In genomic region chr7:134992626-134993179, GRCh38 we compare ENCODE assay signal across 8 cellular contexts. TPM values are rescaled to one million over a fixed set of nuclear protein-coding genes. Genes with fewer than 3 reads are reported as not detected.
DNase-seq lines count a peak whose midpoint lies in the region; ATAC-seq, FAIRE-seq and TF ChIP-seq lines count a peak whose summit lies in the region.

No MANE protein-coding gene starts in this region.

- H3K4me1 Mint-ChIP-seq in activated CD4-positive, alpha-beta T cell treated with anti-CD3 and anti-CD28 coated beads, Interleukin-2, amount 10 ng/mL, durations not matched to agents 24 days and 14 days = peaks cover 36% of the 10 kb centered on the region
- peaks cover 49% of the 10 kb centered on the region for H3K4me1 Mint-ChIP-seq in activated CD4-positive, alpha-beta T cell treated with anti-CD3 and anti-CD28 coated beads, Interleukin-2, amount 10 ng/mL, durations not matched to agents 7 days and 5 days
- H3K4me1 Mint-ChIP-seq in astrocyte (ENCODE audit: low read depth, unreplicated experiment) (peaks cover 16% of the 10 kb centered on the region), neural progenitor cell (peaks cover 6% of the 10 kb centered on the region)

- no peaks in the 10 kb centered on the region for H3F3A ChIP-seq in neural progenitor cell (ENCODE audit: low read depth)

- H2AFZ ChIP-seq in astrocyte (ENCODE audit: low read depth, low read length) = no peak overlapping the region
- H2AFZ ChIP-seq in neural progenitor cell (replicated peaks) = no peak overlapping the region

- H3K27ac Mint-ChIP-seq in activated CD4-positive, alpha-beta T cell treated with anti-CD3 and anti-CD28 coated beads, Interleukin-2, amount 10 ng/mL, durations not matched to agents 24 days and 14 days = peak overlapping the region; percentile 9
- no peak overlapping the region for H3K27ac Mint-ChIP-seq in activated CD4-positive, alpha-beta T cell treated with anti-CD3 and anti-CD28 coated beads, Interleukin-2, amount 10 ng/mL, durations not matched to agents 7 days and 5 days
- no peak overlapping the region for H3K27ac Mint-ChIP-seq in astrocyte (ENCODE audit: unreplicated experiment)
- no peak overlapping the region for H3K27ac Mint-ChIP-seq in neural progenitor cell

- DNase-seq in activated CD4-positive, alpha-beta T cell treated with anti-CD3 and anti-CD28 coated beads, Interleukin-2, amount 10 ng/mL, durations not matched to agents 24 days and 14 days = no peak
- no peak for DNase-seq in activated CD4-positive, alpha-beta T cell treated with anti-CD3 and anti-CD28 coated beads, Interleukin-2, amount 10 ng/mL, durations not matched to agents 7 days and 5 days
- DNase-seq in astrocyte (ENCODE audit: low read depth) (peak; percentile 52), gastrocnemius medialis (no peak), neural progenitor cell (ENCODE audit: low spot score) (no peak), lower leg skin (ENCODE audit: low spot score in 2 of 2) (no peak), NCI-H2107 (lab: John Stamatoyannopoulos, UW) (no peak)

- H3K79me2 ChIP-seq in astrocyte (ENCODE audit: insufficient read depth, low read length) (no peaks in the 10 kb centered on the region), neural progenitor cell (ENCODE audit: low read depth) (peaks cover 21% of the 10 kb centered on the region)

- H4K20me1 ChIP-seq in astrocyte (ENCODE audit: insufficient read depth, low read length) = no peaks in the 10 kb centered on the region
- no peaks in the 10 kb centered on the region for H4K20me1 ChIP-seq in neural progenitor cell (ENCODE audit: low read depth)

- POLR2A ChIA-PET in activated CD4-positive, alpha-beta T cell treated with anti-CD3 and anti-CD28 coated beads, Interleukin-2, amount 10 ng/mL, durations not matched to agents 7 days and 5 days (lab: Charles Lee) = no interaction called here

- H3K9me3 Mint-ChIP-seq in activated CD4-positive, alpha-beta T cell treated with anti-CD3 and anti-CD28 coated beads, Interleukin-2, amount 10 ng/mL, durations not matched to agents 24 days and 14 days = no peaks in the 10 kb centered on the region
- H3K9me3 Mint-ChIP-seq in activated CD4-positive, alpha-beta T cell treated with anti-CD3 and anti-CD28 coated beads, Interleukin-2, amount 10 ng/mL, durations not matched to agents 7 days and 5 days = no peaks in the 10 kb centered on the region
- H3K9me3 Mint-ChIP-seq in astrocyte (ENCODE audit: unreplicated experiment) (no peaks in the 10 kb centered on the region), neural progenitor cell (no peaks in the 10 kb centered on the region)

- H3K9ac ChIP-seq in astrocyte (ENCODE audit: low read length) (no peak overlapping the region), neural progenitor cell (no peak overlapping the region)

- H3K4me3 ChIP-seq in astrocyte (ENCODE audit: insufficient read depth, low read depth, low read length) (no peak overlapping the region), gastrocnemius medialis (no peak overlapping the region), neural progenitor cell (no peak overlapping the region), lower leg skin (ENCODE audit: low read depth, poor library complexity, severe bottlenecking) (no peak overlapping the region)

- no peak for TF ChIP-seq CTCF in astrocyte (IDR thresholded peaks at IDR 0.05; ENCODE audit: insufficient read depth, low read depth, low read length)
- TF ChIP-seq CTCF in gastrocnemius medialis (IDR thresholded peaks at IDR 0.05 in 4 of 5, conservative IDR thresholded peaks at IDR 0.05 in 1 of 5) = no peak
- no peak for TF ChIP-seq CTCF in neural progenitor cell (IDR thresholded peaks at IDR 0.05)
- no peak for TF ChIP-seq CTCF in lower leg skin (IDR thresholded peaks at IDR 0.05)

- H3K9me3 ChIP-seq in astrocyte (ENCODE audit: insufficient read depth, low read depth, low read length) (no peaks in the 10 kb centered on the region), gastrocnemius medialis (no peaks in the 10 kb centered on the region), neural progenitor cell (ENCODE audit: low read depth) (no peaks in the 10 kb centered on the region)

- intact Hi-C loops in activated CD4-positive, alpha-beta T cell treated with anti-CD3 and anti-CD28 coated beads, Interleukin-2, amount 10 ng/mL, durations not matched to agents 24 days and 14 days (cut with micrococcal nuclease) = no loop called here
- intact Hi-C loops in gastrocnemius medialis (cut with DNase I; ENCODE audit: low total_unique reads) (loop anchor here (2.0 kb wide), 1 partner anchor 24 kb away; no protein-coding TSS in a partner anchor), lower leg skin (cut with DNase I; ENCODE audit: low total_unique reads) (no loop called here)

- H3K27me3 ChIP-seq in astrocyte (ENCODE audit: insufficient read depth, low read length) (no peaks in the 10 kb centered on the region), gastrocnemius medialis (no peaks in the 10 kb centered on the region), neural progenitor cell (no peaks in the 10 kb centered on the region)

- H3K4me2 ChIP-seq in astrocyte (ENCODE audit: low read length) (peak overlapping the region; percentile 21), neural progenitor cell (no peak overlapping the region)

- H3K27me3 Mint-ChIP-seq in activated CD4-positive, alpha-beta T cell treated with anti-CD3 and anti-CD28 coated beads, Interleukin-2, amount 10 ng/mL, durations not matched to agents 24 days and 14 days = no peaks in the 10 kb centered on the region
- H3K27me3 Mint-ChIP-seq in activated CD4-positive, alpha-beta T cell treated with anti-CD3 and anti-CD28 coated beads, Interleukin-2, amount 10 ng/mL, durations not matched to agents 7 days and 5 days = no peaks in the 10 kb centered on the region
- H3K27me3 Mint-ChIP-seq in astrocyte (ENCODE audit: low read depth, unreplicated experiment) = no peaks in the 10 kb centered on the region
- H3K27me3 Mint-ChIP-seq in neural progenitor cell (ENCODE audit: insufficient read depth, low read depth) = no peaks in the 10 kb centered on the region

- H3K36me3 Mint-ChIP-seq in activated CD4-positive, alpha-beta T cell treated with anti-CD3 and anti-CD28 coated beads, Interleukin-2, amount 10 ng/mL, durations not matched to agents 24 days and 14 days (ENCODE audit: low read depth) = peaks cover 31% of the 10 kb centered on the region
- peaks cover 47% of the 10 kb centered on the region for H3K36me3 Mint-ChIP-seq in activated CD4-positive, alpha-beta T cell treated with anti-CD3 and anti-CD28 coated beads, Interleukin-2, amount 10 ng/mL, durations not matched to agents 7 days and 5 days (ENCODE audit: low read depth)
- H3K36me3 Mint-ChIP-seq in astrocyte (ENCODE audit: low read depth, unreplicated experiment) = peaks cover 5% of the 10 kb centered on the region
- peaks cover 22% of the 10 kb centered on the region for H3K36me3 Mint-ChIP-seq in neural progenitor cell

- TF ChIP-seq POLR2A in gastrocnemius medialis (IDR thresholded peaks at IDR 0.05) = no peak
- TF ChIP-seq POLR2A in lower leg skin (IDR thresholded peaks at IDR 0.05) = no peak

- ATAC-seq in HG03097 (IDR thresholded peaks at IDR 0.05; ENCODE audit: low FRiP score, unreplicated experiment) (peak; percentile 58), gastrocnemius medialis (peak in 1 of 2 donors; percentile 28)

- CTCF ChIA-PET in activated CD4-positive, alpha-beta T cell treated with anti-CD3 and anti-CD28 coated beads, Interleukin-2, amount 10 ng/mL, durations not matched to agents 7 days and 5 days (lab: Charles Lee) = interaction anchor here (1.3 kb wide), 1 partner anchor 178 kb away, joined by 5 read pairs; the partner anchor contains the start of gene CYREN

- in situ Hi-C loops in gastrocnemius medialis (cut with MboI; ENCODE audit: low sequenced_read_pairs in 4 of 4) = loop anchor here in 1 of 4 donors (25.0 kb wide), 1 partner anchor 195 kb away; no protein-coding TSS in a partner anchor

- H3K4me3 Mint-ChIP-seq in activated CD4-positive, alpha-beta T cell treated with anti-CD3 and anti-CD28 coated beads, Interleukin-2, amount 10 ng/mL, durations not matched to agents 24 days and 14 days = peak overlapping the region; percentile 4
- H3K4me3 Mint-ChIP-seq in activated CD4-positive, alpha-beta T cell treated with anti-CD3 and anti-CD28 coated beads, Interleukin-2, amount 10 ng/mL, durations not matched to agents 7 days and 5 days = no peak overlapping the region
- no peak overlapping the region for H3K4me3 Mint-ChIP-seq in astrocyte (ENCODE audit: unreplicated experiment)
- no peak overlapping the region for H3K4me3 Mint-ChIP-seq in neural progenitor cell

- peak overlapping the region; percentile 37 for H3K27ac ChIP-seq in astrocyte (ENCODE audit: low read depth, low read length)
- peak overlapping the region; percentile 32 to 57 (median 38) for H3K27ac ChIP-seq in gastrocnemius medialis
- no peak overlapping the region for H3K27ac ChIP-seq in neural progenitor cell

- no peak for FAIRE-seq in astrocyte (lab: Jason Lieb, UNC)

- peaks cover 4% of the 10 kb centered on the region for H3K36me3 ChIP-seq in astrocyte (ENCODE audit: insufficient read depth, low read length)
- peaks cover 0 to 25% of the 10 kb centered on the region in 2 donors for H3K36me3 ChIP-seq in gastrocnemius medialis
- H3K36me3 ChIP-seq in neural progenitor cell = no peaks in the 10 kb centered on the region

- H3K4me1 ChIP-seq in astrocyte (ENCODE audit: insufficient read depth, low read length) = peaks cover 16% of the 10 kb centered on the region
- H3K4me1 ChIP-seq in gastrocnemius medialis = peaks cover 28 to 36% of the 10 kb centered on the region in 2 donors
- H3K4me1 ChIP-seq in neural progenitor cell = peaks cover 7% of the 10 kb centered on the region

- 80 to 88% methylated on average over 6 of the region's 6 CpGs for WGBS in lower leg skin, 2 donors

RNA-seq across cellular contexts. Expression of gene AGBL3, which starts 6.4 kb away (rescaled TPM):
- total RNA-seq in activated CD4-positive, alpha-beta T cell treated with anti-CD3 and anti-CD28 coated beads, Interleukin-2, amount 10 ng/mL, durations not matched to agents 24 days and 14 days = 2.0 and 3.4 TPM in 2 replicates
- total RNA-seq in activated CD4-positive, alpha-beta T cell treated with anti-CD3 and anti-CD28 coated beads, Interleukin-2, amount 10 ng/mL, durations not matched to agents 7 days and 5 days = 1 to 10 TPM; 1.9 TPM
- total RNA-seq in astrocyte (0.72 and 0.91 TPM in 2 replicates), gastrocnemius medialis (1 to 10 TPM in 3 of 4 donors, under 1 TPM in 1; 0.61 to 1.9 (median 1.0) TPM), neural progenitor cell (ENCODE audit: low replicate concordance) (0.58 and 2.1 TPM in 2 replicates), lower leg skin (1 to 10 TPM in 2 of 4 donors, under 1 TPM in 2; 0.69 to 2.8 (median 0.92) TPM)
